8 cellular contexts compared by ENCODE assay signal in the genomic region with DNA sequence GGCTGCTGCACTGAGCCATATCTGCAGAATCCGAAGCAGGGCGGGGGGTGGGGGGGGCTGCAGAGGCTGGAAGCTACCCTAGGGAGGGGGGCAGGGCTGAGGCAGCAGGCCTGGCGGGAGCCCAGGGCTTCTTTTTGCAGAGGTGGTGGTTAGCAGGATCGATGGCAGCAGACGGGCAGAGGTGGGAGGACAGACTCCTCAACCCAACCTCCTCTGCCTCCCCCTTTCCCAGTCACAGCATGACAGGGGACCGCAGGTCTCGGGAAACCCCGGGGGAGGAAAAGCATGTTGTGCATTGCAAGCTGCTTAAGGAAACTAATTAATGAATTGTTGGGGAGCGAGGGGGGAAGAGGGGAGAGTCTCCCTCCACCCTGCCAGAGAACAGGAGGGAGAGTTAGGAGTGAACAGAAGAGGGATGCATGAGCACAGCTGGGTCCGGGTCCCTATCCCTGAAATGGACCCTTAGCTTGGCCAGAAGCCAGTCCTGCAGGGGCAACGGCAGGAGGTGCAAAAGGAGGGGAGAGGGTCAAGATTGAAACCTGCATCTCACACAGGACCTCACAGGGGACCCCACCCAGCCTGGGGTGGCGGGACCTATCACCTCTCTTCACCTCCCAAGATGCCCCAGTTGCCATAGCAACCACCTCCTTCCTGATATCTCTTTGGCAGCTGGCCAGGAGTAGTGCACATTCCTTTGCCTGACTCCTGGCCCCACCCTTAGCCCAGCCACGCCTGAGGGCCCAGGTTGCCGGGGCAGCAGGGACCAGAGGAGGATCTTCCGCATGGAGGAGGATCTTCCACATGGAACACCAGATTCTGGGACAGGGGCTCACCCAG. TPM values are rescaled to one million over a fixed set of nuclear protein-coding genes. Genes with fewer than 3 reads are reported as not detected.
DNase-seq lines count a peak whose midpoint lies in the region; ATAC-seq and TF ChIP-seq lines count a peak whose summit lies in the region.
"Had no signal": no experiment of that assay in that cellular context is flagged by ENCODE, and none has a peak within 500 bp of the region (broad histone marks: within the 10 kb centered on the region; RNA-seq: fewer than 3 reads in every experiment).

No MANE protein-coding gene starts in this region.

- H3K9me3 Mint-ChIP-seq in activated CD4-positive, alpha-beta T cell treated with anti-CD3 and anti-CD28 coated beads, Interleukin-2, amount 10 ng/mL, durations not matched to agents 24 days and 14 days: no peaks in the 10 kb centered on the region

- H3K36me3 ChIP-seq in lower lobe of right lung: no peaks in the 10 kb centered on the region

- no peaks in the 10 kb centered on the region for H3K9me3 ChIP-seq in T-helper 17 cell (ENCODE audit: control insufficient read depth, low read length, poor library complexity, severe bottlenecking)
- H3K9me3 ChIP-seq in lower lobe of right lung: no peaks in the 10 kb centered on the region

- no peak overlapping the region for H3K4me3 Mint-ChIP-seq in activated CD4-positive, alpha-beta T cell treated with anti-CD3 and anti-CD28 coated beads, Interleukin-2, amount 10 ng/mL, durations not matched to agents 24 days and 14 days
- H3K4me3 Mint-ChIP-seq in T-helper 17 cell: peak overlapping the region; percentile 79

- peaks cover 30% of the 10 kb centered on the region for H3K4me1 Mint-ChIP-seq in activated CD4-positive, alpha-beta T cell treated with anti-CD3 and anti-CD28 coated beads, Interleukin-2, amount 10 ng/mL, durations not matched to agents 24 days and 14 days
- H3K4me1 Mint-ChIP-seq in T-helper 17 cell: peaks cover 27% of the 10 kb centered on the region

- no peak overlapping the region for H3K27ac ChIP-seq in lower lobe of right lung

- H3K27me3 Mint-ChIP-seq in activated CD4-positive, alpha-beta T cell treated with anti-CD3 and anti-CD28 coated beads, Interleukin-2, amount 10 ng/mL, durations not matched to agents 24 days and 14 days: peaks cover 17% of the 10 kb centered on the region
- no peaks in the 10 kb centered on the region for H3K27me3 Mint-ChIP-seq in T-helper 17 cell

- ATAC-seq in T-helper 17 cell (no peak), lower lobe of right lung (no peak), HG03175 (IDR thresholded peaks at IDR 0.05; ENCODE audit: unreplicated experiment) (no peak)

- peaks cover 18% of the 10 kb centered on the region for H3K27me3 ChIP-seq in lower lobe of right lung (ENCODE audit: low read depth)

- DNase-seq in activated CD4-positive, alpha-beta T cell treated with anti-CD3 and anti-CD28 coated beads, Interleukin-2, amount 10 ng/mL, durations not matched to agents 24 days and 14 days: peak; percentile 75
- no peak for DNase-seq in activated CD4-positive, alpha-beta T cell treated with anti-CD3 and anti-CD28 coated beads, Interleukin-2, amount 50 U/mL, for 4 hours
- DNase-seq in T-helper 17 cell (no peak), occipital lobe (lab: John Stamatoyannopoulos, UW) (peak; percentile 57), lower lobe of right lung (no peak)
- DNase-seq: NCI-H510A had no signal

- H3K4me3 ChIP-seq in lower lobe of right lung: no peak overlapping the region

- H3K36me3 Mint-ChIP-seq in activated CD4-positive, alpha-beta T cell treated with anti-CD3 and anti-CD28 coated beads, Interleukin-2, amount 10 ng/mL, durations not matched to agents 24 days and 14 days (ENCODE audit: low read depth): no peaks in the 10 kb centered on the region
- no peaks in the 10 kb centered on the region for H3K36me3 Mint-ChIP-seq in T-helper 17 cell (ENCODE audit: low read depth)

- intact Hi-C loops in activated CD4-positive, alpha-beta T cell treated with anti-CD3 and anti-CD28 coated beads, Interleukin-2, amount 10 ng/mL, durations not matched to agents 24 days and 14 days (cut with micrococcal nuclease): no loop called here
- intact Hi-C loops in lower lobe of right lung (cut with DNase I): no loop called here

- peaks cover 23% of the 10 kb centered on the region for H3K4me1 ChIP-seq in lower lobe of right lung

- no peak for TF ChIP-seq CTCF in lower lobe of right lung (IDR thresholded peaks at IDR 0.05)

- no peak overlapping the region for H3K27ac Mint-ChIP-seq in activated CD4-positive, alpha-beta T cell treated with anti-CD3 and anti-CD28 coated beads, Interleukin-2, amount 10 ng/mL, durations not matched to agents 24 days and 14 days
- H3K27ac Mint-ChIP-seq in T-helper 17 cell: peak overlapping the region; percentile 87

RNA-seq across cellular contexts. Expression of gene FXYD7, which starts 1.8 kb away (rescaled TPM):
- total RNA-seq in activated CD4-positive, alpha-beta T cell treated with anti-CD3 and anti-CD28 coated beads, Interleukin-2, amount 10 ng/mL, durations not matched to agents 24 days and 14 days: 0.23 TPM in 1 of 2 replicates, not detected in the other
- total RNA-seq in T-helper 17 cell (10 to 100 TPM; 17.1 to 20.6 TPM), occipital lobe (24.0 TPM), lower lobe of right lung (not detected)
- total RNA-seq: kidney epithelial cell had no signal

RNA-seq across cellular contexts. Expression of gene FXYD1, which starts 6.2 kb away (rescaled TPM):
- total RNA-seq in activated CD4-positive, alpha-beta T cell treated with anti-CD3 and anti-CD28 coated beads, Interleukin-2, amount 10 ng/mL, durations not matched to agents 24 days and 14 days: 0.79 TPM in 1 of 2 replicates, not detected in the other
- total RNA-seq in T-helper 17 cell (1 to 10 TPM; 1.8 to 4.7 TPM), occipital lobe (not detected), lower lobe of right lung (49.7 TPM)
- total RNA-seq: kidney epithelial cell had no signal

RNA-seq across cellular contexts. Expression of gene FXYD5, which starts 9.7 kb away (rescaled TPM):
- total RNA-seq in activated CD4-positive, alpha-beta T cell treated with anti-CD3 and anti-CD28 coated beads, Interleukin-2, amount 10 ng/mL, durations not matched to agents 24 days and 14 days: 273 and 286 TPM in 2 replicates
- total RNA-seq in T-helper 17 cell (100 to 1,000 TPM; 533 to 557 TPM), occipital lobe (not detected), lower lobe of right lung (152 TPM)

RNA-seq across cellular contexts. Expression of gene LGI4, which starts 10.0 kb away (rescaled TPM):
- total RNA-seq in activated CD4-positive, alpha-beta T cell treated with anti-CD3 and anti-CD28 coated beads, Interleukin-2, amount 10 ng/mL, durations not matched to agents 24 days and 14 days: 0.07 and 0.16 TPM in 2 replicates
- total RNA-seq in T-helper 17 cell: under 1 TPM; 0.39 to 0.52 TPM
- 14.2 TPM for total RNA-seq in occipital lobe
- total RNA-seq in lower lobe of right lung: 6.3 TPM
- total RNA-seq: kidney epithelial cell had no signal

RNA-seq across cellular contexts. Expression of gene FXYD3, which starts 29.2 kb away (rescaled TPM):
- not detected in 2 replicates for total RNA-seq in activated CD4-positive, alpha-beta T cell treated with anti-CD3 and anti-CD28 coated beads, Interleukin-2, amount 10 ng/mL, durations not matched to agents 24 days and 14 days
- not detected for total RNA-seq in T-helper 17 cell
- not detected for total RNA-seq in occipital lobe
- 135 TPM for total RNA-seq in lower lobe of right lung

Comparison
In these comparisons a context has a peak if more than half of its experiments do, and no peak if none do; other contexts are left out.
1. DNase-seq: peak in activated CD4-positive, alpha-beta T cell treated with anti-CD3 and anti-CD28 coated beads, Interleukin-2, amount 10 ng/mL, durations not matched to agents 24 days and 14 days (single experiment) and occipital lobe (single experiment); none in activated CD4-positive, alpha-beta T cell treated with anti-CD3 and anti-CD28 coated beads, Interleukin-2, amount 50 U/mL, for 4 hours (0 of 2), T-helper 17 cell (0 of 3) and lower lobe of right lung (single experiment).
2. RNA of gene FXYD7, which starts 1.8 kb away (total RNA-seq): 24.0 TPM in occipital lobe (single experiment) and 17.1 to 20.6 TPM in T-helper 17 cell; 0.23 TPM in activated CD4-positive, alpha-beta T cell treated with anti-CD3 and anti-CD28 coated beads, Interleukin-2, amount 10 ng/mL, durations not matched to agents 24 days and 14 days and not detected in lower lobe of right lung (single experiment); every median in the first group is over 10 times any median in the second.
3. RNA of gene FXYD5, which starts 9.7 kb away (total RNA-seq): 533 to 557 TPM in T-helper 17 cell, 273 to 286 TPM in activated CD4-positive, alpha-beta T cell treated with anti-CD3 and anti-CD28 coated beads, Interleukin-2, amount 10 ng/mL, durations not matched to agents 24 days and 14 days and 152 TPM in lower lobe of right lung (single experiment); not detected in occipital lobe (single experiment); every median in the first group is over 100 times any median in the second.